26 cellular contexts compared by ENCODE assay signal in genomic region chr9:135488527-135488926, GRCh38. TPM values are rescaled to one million over a fixed set of nuclear protein-coding genes. Genes with fewer than 3 reads are reported as not detected.
A peak's percentile ranks its signal among the peaks of the same experiment; 100 is the strongest.
DNase-seq lines count a peak whose midpoint lies in the region; ATAC-seq, FAIRE-seq and TF ChIP-seq lines count a peak whose summit lies in the region.
"Had no signal": no experiment of that assay in that cellular context is flagged by ENCODE, and none has a peak within 500 bp of the region (broad histone marks: within the 10 kb centered on the region; RNA-seq: fewer than 3 reads in every experiment).

No MANE protein-coding gene starts in this region.

- H4K20me1 ChIP-seq in HepG2 (ENCODE audit: insufficient read depth, low read length), result no peaks in the 10 kb centered on the region

- no peak overlapping the region for H3K27ac Mint-ChIP-seq in chondrocyte (ENCODE audit: unreplicated experiment)
- H3K27ac Mint-ChIP-seq: CD4-positive, CD25-positive, alpha-beta regulatory T cell; CD8-positive, alpha-beta memory T cell; HFFc6 had no signal

- H3K4me3 ChIP-seq in right lobe of liver (no peak overlapping the region), HepG2 (replicated peaks in 1 of 3; ENCODE audit: insufficient read depth in 1 of 3, low read depth in 2 of 3, low read length in 3 of 3) (no peak overlapping the region), lower lobe of right lung (no peak overlapping the region), aorta (ENCODE audit: low read length in 2 of 2) (no peak overlapping the region), heart right ventricle (no peak overlapping the region), foreskin fibroblast (ENCODE audit: low read depth in 1 of 2, low read length in 2 of 2) (no peak overlapping the region)

- DNase-seq in right lobe of liver (peak in 1 of 3 donors; percentile 40), HepG2 (ENCODE audit: low spot score) (no peak), chondrocyte (ENCODE audit: low spot score) (peak; percentile 58), lower lobe of right lung (peak; percentile 35), aorta (peak; percentile 17 to 73), heart right ventricle (no peak), foreskin fibroblast (no peak)
- DNase-seq: ACHN; BE2C; C1 segment of cervical spinal cord; CD4-positive, CD25-positive, alpha-beta regulatory T cell; COR-L47; GOT3; H7; HFFc6; IMR-90; KBM-7 had no signal

- no peak overlapping the region for H2AFZ ChIP-seq in HepG2 (ENCODE audit: low read length)

- H3K79me2 ChIP-seq in HepG2 (ENCODE audit: insufficient read depth, low read length), result no peaks in the 10 kb centered on the region

- TF ChIP-seq RAD21 in HepG2 (CRISPR knock-in tag; IDR thresholded peaks at IDR 0.05), result no peak

- POLR2A ChIA-PET in HepG2 (lab: Yijun Ruan, JAX), result no interaction called here

- peaks cover 0 to 31% (median 10%) of the 10 kb centered on the region in 4 donors for H3K4me1 ChIP-seq in right lobe of liver
- H3K4me1 ChIP-seq in HepG2 (ENCODE audit: insufficient read depth, low read length), result peaks cover 43% of the 10 kb centered on the region
- no peaks in the 10 kb centered on the region for H3K4me1 ChIP-seq in lower lobe of right lung
- H3K4me1 ChIP-seq in aorta (ENCODE audit: control insufficient read depth in 1 of 2, insufficient read depth in 2 of 2, low read length in 2 of 2), result no peaks in the 10 kb centered on the region
- H3K4me1 ChIP-seq in heart right ventricle, result no peaks in the 10 kb centered on the region
- H3K4me1 ChIP-seq: BE2C had no signal

- no peaks in the 10 kb centered on the region for H3K27me3 Mint-ChIP-seq in chondrocyte (ENCODE audit: low read depth)
- H3K27me3 Mint-ChIP-seq: CD4-positive, CD25-positive, alpha-beta regulatory T cell had no signal

- H3K36me3 Mint-ChIP-seq in chondrocyte (ENCODE audit: low read depth), result peaks cover 15% of the 10 kb centered on the region
- H3K36me3 Mint-ChIP-seq: CD4-positive, CD25-positive, alpha-beta regulatory T cell; CD8-positive, alpha-beta memory T cell had no signal

- no peaks in the 10 kb centered on the region for H3K9me3 Mint-ChIP-seq in chondrocyte (ENCODE audit: low read depth)
- H3K9me3 Mint-ChIP-seq: CD4-positive, CD25-positive, alpha-beta regulatory T cell; HFFc6 had no signal

- 83% methylated on average over 1 of the region's 17 CpGs for WGBS in right lobe of liver (ENCODE audit: insufficient coverage, low coverage, low lambda C conversion rate, missing lambda C conversion rate)
- 97% methylated on average over 11 of the region's 17 CpGs for WGBS in HepG2 (ENCODE audit: low lambda C conversion rate)
- WGBS in aorta, 2 donors, result 92% methylated on average over 16 to 17 of the region's 17 CpGs
- WGBS in heart right ventricle, 2 donors, result 86 to 91% methylated on average over 17 of the region's 17 CpGs

- no peak for FAIRE-seq in HepG2 (lab: Jason Lieb, UNC)
- FAIRE-seq: D721Med, G401.6, GM12891, GM18507 had no signal

- peaks cover 0 to 24% (median 5%) of the 10 kb centered on the region in 4 donors for H3K36me3 ChIP-seq in right lobe of liver
- peaks cover 15 to 30% of the 10 kb centered on the region in 2 experiments; a peak in 4 of 5 replicates for H3K36me3 ChIP-seq in HepG2 (replicated peaks in 1 of 2; ENCODE audit: control insufficient read depth in 1 of 2, insufficient read depth in 2 of 2, low read length in 2 of 2)
- H3K36me3 ChIP-seq in lower lobe of right lung, result peaks cover 56% of the 10 kb centered on the region
- H3K36me3 ChIP-seq in aorta (ENCODE audit: control insufficient read depth in 1 of 2, insufficient read depth in 2 of 2, low read length in 1 of 2), result peaks cover 0 to 2% of the 10 kb centered on the region in 2 donors
- peaks cover 0 to 66% (median 21%) of the 10 kb centered on the region in 9 donors for H3K36me3 ChIP-seq in heart right ventricle
- H3K36me3 ChIP-seq: BE2C had no signal

- H3K4me1 Mint-ChIP-seq in chondrocyte (ENCODE audit: low read depth), result no peaks in the 10 kb centered on the region
- H3K4me1 Mint-ChIP-seq: CD4-positive, CD25-positive, alpha-beta regulatory T cell; CD8-positive, alpha-beta memory T cell had no signal

- TF ChIP-seq CTCF in right lobe of liver (IDR thresholded peaks at IDR 0.05) (no peak), HepG2 (CRISPR knock-in tag; IDR thresholded peaks at IDR 0.05) (no peak), chondrocyte (IDR thresholded peaks at IDR 0.05) (no peak), lower lobe of right lung (IDR thresholded peaks at IDR 0.05) (no peak), heart right ventricle (IDR thresholded peaks at IDR 0.05) (no peak), foreskin fibroblast (IDR thresholded peaks at IDR 0.05; ENCODE audit: low read depth, low read length) (no peak)

- CTCF ChIA-PET in HepG2 (lab: Yijun Ruan, JAX; ENCODE audit: low intra/inter-chr PET ratio, low total read pairs), result no interaction called here

- no peak overlapping the region for H3K9ac ChIP-seq in HepG2 (ENCODE audit: insufficient read depth, low read depth, low read length)

- no peaks in the 10 kb centered on the region for H3K9me3 ChIP-seq in right lobe of liver
- no peaks in the 10 kb centered on the region for H3K9me3 ChIP-seq in HepG2 (ENCODE audit: low read length)
- H3K9me3 ChIP-seq in lower lobe of right lung, result no peaks in the 10 kb centered on the region
- no peaks in the 10 kb centered on the region for H3K9me3 ChIP-seq in aorta (ENCODE audit: control insufficient read depth, low read length)
- H3K9me3 ChIP-seq in heart right ventricle, result no peaks in the 10 kb centered on the region
- H3K9me3 ChIP-seq: BE2C had no signal

- in situ Hi-C loops in HepG2 (cut with HindIII; ENCODE audit: extremely low pct_ligation_motif_present, low pct_unique_long_range_greater_than_20kb), result no loop called here

- no TSS peak for BruUV-seq in HepG2 (replicated peaks; lab: Mats Ljungman, UMichigan)

- no peak for ATAC-seq in right lobe of liver
- no peak for ATAC-seq in HepG2
- ATAC-seq in lower lobe of right lung, result no peak
- no peak for ATAC-seq in aorta (ENCODE audit: low FRiP score)
- no peak for ATAC-seq in heart right ventricle
- no peak for ATAC-seq in HG02763 (IDR thresholded peaks at IDR 0.05; ENCODE audit: unreplicated experiment)

- TF ChIP-seq EP300 in HepG2 (IDR thresholded peaks at IDR 0.05; ENCODE audit: low read depth in 2 of 2, low read length in 2 of 2) (no peak), HepG2 (CRISPR knock-in tag; IDR thresholded peaks at IDR 0.05; ENCODE audit: borderline replicate concordance) (no peak)

- TF ChIP-seq POLR2A in right lobe of liver (IDR thresholded peaks at IDR 0.05) (no peak), HepG2 (IDR thresholded peaks at IDR 0.05; ENCODE audit: insufficient read depth in 1 of 2, low read depth in 2 of 2, low read length in 2 of 2) (no peak)

- intact Hi-C loops in right lobe of liver (cut with DNase I) (no loop called here), HepG2 (cut with micrococcal nuclease; ENCODE audit: unreplicated experiment) (no loop called here), lower lobe of right lung (cut with DNase I) (no loop called here), aorta (cut with DNase I) (no loop called here), heart right ventricle (cut with DNase I) (no loop called here)

- H3K4me2 ChIP-seq in HepG2 (ENCODE audit: low read depth, low read length), result no peak overlapping the region

- H3K27me3 ChIP-seq in right lobe of liver, result no peaks in the 10 kb centered on the region
- H3K27me3 ChIP-seq in HepG2 (ENCODE audit: control insufficient read depth in 1 of 2, insufficient read depth in 2 of 2, low read length in 2 of 2), result no peaks in the 10 kb centered on the region
- no peaks in the 10 kb centered on the region for H3K27me3 ChIP-seq in lower lobe of right lung (ENCODE audit: low read depth)
- no peaks in the 10 kb centered on the region for H3K27me3 ChIP-seq in aorta (ENCODE audit: control insufficient read depth in 1 of 2, insufficient read depth in 2 of 2, low read length in 1 of 2)
- no peaks in the 10 kb centered on the region for H3K27me3 ChIP-seq in heart right ventricle
- H3K27me3 ChIP-seq: BE2C had no signal

- peak overlapping the region in 2 of 3 donors; percentile 91 to 97 for H3K27ac ChIP-seq in right lobe of liver
- H3K27ac ChIP-seq in HepG2 (ENCODE audit: extremely low read length, insufficient read depth, low read length), result no peak overlapping the region
- H3K27ac ChIP-seq in lower lobe of right lung, result no peak overlapping the region
- H3K27ac ChIP-seq in aorta (ENCODE audit: low read depth in 1 of 2, low read length in 2 of 2), result no peak overlapping the region
- no peak overlapping the region for H3K27ac ChIP-seq in heart right ventricle
- H3K27ac ChIP-seq: HL-60 had no signal

- no peak overlapping the region for H3K4me3 Mint-ChIP-seq in chondrocyte (ENCODE audit: unreplicated experiment)
- H3K4me3 Mint-ChIP-seq: CD4-positive, CD25-positive, alpha-beta regulatory T cell; CD8-positive, alpha-beta memory T cell; HFFc6 had no signal

RNA-seq across cellular contexts. Expression of gene PPP1R26, which starts 8.9 kb away (rescaled TPM):
- 1 to 10 TPM; 5.1 to 9.0 (median 7.7) TPM for total RNA-seq in right lobe of liver
- total RNA-seq in HepG2 (2016; rRNA removed; fragmentation: Illumina TruSeq; extraction: Trizol), result 7.1 and 11.6 TPM in 2 replicates
- 2.2 TPM in 2 replicates for total RNA-seq in HepG2 (2016; cell fraction: cytosol; rRNA removed; fragmentation: Illumina TruSeq; extraction: Trizol; ENCODE audit: low read depth)
- 5.6 and 11.2 TPM in 2 replicates for total RNA-seq in HepG2 (2016; cell fraction: insoluble cytoplasmic fraction; rRNA removed; fragmentation: Illumina TruSeq; extraction: Trizol)
- total RNA-seq in HepG2 (2016; cell fraction: membrane; rRNA removed; fragmentation: Illumina TruSeq; extraction: Trizol), result 3.7 and 4.4 TPM in 2 replicates
- 11.3 and 13.5 TPM in 2 replicates for total RNA-seq in HepG2 (2016; cell fraction: nucleus; rRNA removed; fragmentation: Illumina TruSeq; extraction: Trizol)
- polyA plus RNA-seq in HepG2 (2011; rRNA removed), result 8.6 and 11.9 TPM in 2 replicates
- polyA plus RNA-seq in HepG2 (2011; cell fraction: cytosol; rRNA removed), result 9.5 and 10.6 TPM in 2 replicates
- 33.5 and 35.4 TPM in 2 replicates for polyA plus RNA-seq in HepG2 (2011; cell fraction: nucleus; rRNA removed)
- 9.5 and 12.9 TPM in 2 replicates for polyA plus RNA-seq in HepG2 (2012)
- 1.8 and 2.4 TPM in 2 replicates for polyA plus RNA-seq in HepG2 (2016; cell fraction: cytosol; fragmentation: Illumina TruSeq; extraction: Trizol; ENCODE audit: low read depth)
- 5.1 and 7.5 TPM in 2 replicates for polyA plus RNA-seq in HepG2 (2016; cell fraction: insoluble cytoplasmic fraction; fragmentation: Illumina TruSeq; extraction: Trizol; ENCODE audit: low read depth)
- polyA plus RNA-seq in HepG2 (2016; cell fraction: membrane; fragmentation: Illumina TruSeq; extraction: Trizol; ENCODE audit: low read depth), result 3.0 and 3.1 TPM in 2 replicates
- polyA plus RNA-seq in HepG2 (2016; cell fraction: nucleus; fragmentation: Illumina TruSeq; extraction: Trizol; ENCODE audit: insufficient read depth, low read depth), result 19.4 and 20.2 TPM in 2 replicates
- 11.9 and 22.1 TPM in 2 replicates for polyA minus RNA-seq in HepG2 (2011; rRNA and poly(A)+ RNA removed; ENCODE audit: low replicate concordance)
- 9.1 and 9.9 TPM in 2 replicates for polyA minus RNA-seq in HepG2 (2011; cell fraction: cytosol; rRNA and poly(A)+ RNA removed)
- 9.7 and 9.9 TPM in 2 replicates for polyA minus RNA-seq in HepG2 (2011; cell fraction: nucleus; rRNA and poly(A)+ RNA removed)
- 9.1 to 19.6 TPM (median 19.5 TPM) in 3 replicates for total RNA-seq in chondrocyte
- total RNA-seq in lower lobe of right lung, result 22.8 TPM
- 10 to 100 TPM; 11.4 to 14.2 TPM for total RNA-seq in aorta
- 10 to 100 TPM in 1 of 2 donors, 1 to 10 TPM in 1; 3.3 to 10.3 TPM for polyA plus RNA-seq in aorta
- total RNA-seq in heart right ventricle, result 10 to 100 TPM; 17.8 to 26.7 (median 20.8) TPM
- 1 to 10 TPM; 7.5 to 8.9 TPM for polyA plus RNA-seq in heart right ventricle

RNA-seq across cellular contexts. Expression of gene MRPS2, which starts 12.0 kb away (rescaled TPM):
- total RNA-seq in right lobe of liver, result 10 to 100 TPM; 24.7 to 56.8 (median 30.5) TPM
- total RNA-seq in HepG2 (2016; rRNA removed; fragmentation: Illumina TruSeq; extraction: Trizol), result 44.4 and 48.6 TPM in 2 replicates
- total RNA-seq in HepG2 (2016; cell fraction: cytosol; rRNA removed; fragmentation: Illumina TruSeq; extraction: Trizol; ENCODE audit: low read depth), result 19.9 and 20.2 TPM in 2 replicates
- 40.6 and 44.3 TPM in 2 replicates for total RNA-seq in HepG2 (2016; cell fraction: insoluble cytoplasmic fraction; rRNA removed; fragmentation: Illumina TruSeq; extraction: Trizol)
- total RNA-seq in HepG2 (2016; cell fraction: membrane; rRNA removed; fragmentation: Illumina TruSeq; extraction: Trizol), result 30.5 and 35.9 TPM in 2 replicates
- total RNA-seq in HepG2 (2016; cell fraction: nucleus; rRNA removed; fragmentation: Illumina TruSeq; extraction: Trizol), result 22.9 and 23.3 TPM in 2 replicates
- polyA plus RNA-seq in HepG2 (2011; rRNA removed), result 86.7 and 98.3 TPM in 2 replicates
- 166 and 225 TPM in 2 replicates for polyA plus RNA-seq in HepG2 (2011; cell fraction: cytosol; rRNA removed)
- 93.0 and 109 TPM in 2 replicates for polyA plus RNA-seq in HepG2 (2011; cell fraction: nucleus; rRNA removed)
- polyA plus RNA-seq in HepG2 (2012), result 38.2 and 39.9 TPM in 2 replicates
- polyA plus RNA-seq in HepG2 (2016; cell fraction: cytosol; fragmentation: Illumina TruSeq; extraction: Trizol; ENCODE audit: low read depth), result 37.0 and 38.5 TPM in 2 replicates
- 94.0 and 109 TPM in 2 replicates for polyA plus RNA-seq in HepG2 (2016; cell fraction: insoluble cytoplasmic fraction; fragmentation: Illumina TruSeq; extraction: Trizol; ENCODE audit: low read depth)
- polyA plus RNA-seq in HepG2 (2016; cell fraction: membrane; fragmentation: Illumina TruSeq; extraction: Trizol; ENCODE audit: low read depth), result 51.5 and 52.2 TPM in 2 replicates
- polyA plus RNA-seq in HepG2 (2016; cell fraction: nucleus; fragmentation: Illumina TruSeq; extraction: Trizol; ENCODE audit: insufficient read depth, low read depth), result 74.0 and 74.3 TPM in 2 replicates
- 204 and 352 TPM in 2 replicates for polyA minus RNA-seq in HepG2 (2011; rRNA and poly(A)+ RNA removed; ENCODE audit: low replicate concordance)
- 57.7 TPM in 2 replicates for polyA minus RNA-seq in HepG2 (2011; cell fraction: cytosol; rRNA and poly(A)+ RNA removed)
- polyA minus RNA-seq in HepG2 (2011; cell fraction: nucleus; rRNA and poly(A)+ RNA removed), result 16.6 and 19.0 TPM in 2 replicates
- 22.7 to 24.6 TPM (median 24.4 TPM) in 3 replicates for total RNA-seq in chondrocyte
- 21.9 TPM for total RNA-seq in lower lobe of right lung
- 10 to 100 TPM; 16.1 to 20.5 TPM for total RNA-seq in aorta
- polyA plus RNA-seq in aorta, result 10 to 100 TPM; 15.5 to 30.5 TPM
- 10 to 100 TPM; 37.5 to 52.0 (median 47.8) TPM for total RNA-seq in heart right ventricle
- polyA plus RNA-seq in heart right ventricle, result 10 to 100 TPM; 28.6 to 82.9 TPM

RNA-seq across cellular contexts. Expression of gene LCN1, which starts 32.7 kb away (rescaled TPM):
- total RNA-seq in right lobe of liver (not detected), HepG2 (2016; rRNA removed; fragmentation: Illumina TruSeq; extraction: Trizol) (not detected in 2 replicates), chondrocyte (0.60 TPM in 1 of 3 replicates, not detected in the others), lower lobe of right lung (not detected), aorta (under 1 TPM in 1 of 2 donors, not detected in 1; 0.81 TPM), heart right ventricle (under 1 TPM in 2 of 10 donors, not detected in 8; 0.32 to 0.76 TPM)
- not detected in 2 replicates for total RNA-seq in HepG2 (2016; cell fraction: cytosol; rRNA removed; fragmentation: Illumina TruSeq; extraction: Trizol; ENCODE audit: low read depth)
- not detected in 2 replicates for total RNA-seq in HepG2 (2016; cell fraction: insoluble cytoplasmic fraction; rRNA removed; fragmentation: Illumina TruSeq; extraction: Trizol)
- total RNA-seq in HepG2 (2016; cell fraction: membrane; rRNA removed; fragmentation: Illumina TruSeq; extraction: Trizol), result not detected in 2 replicates
- total RNA-seq in HepG2 (2016; cell fraction: nucleus; rRNA removed; fragmentation: Illumina TruSeq; extraction: Trizol), result not detected in 2 replicates
- polyA plus RNA-seq in HepG2 (2011; rRNA removed) (not detected in 2 replicates), aorta (not detected), heart right ventricle (under 1 TPM in 1 of 2 donors, not detected in 1; 0.13 TPM)
- 0.09 TPM in 1 of 2 replicates, not detected in the other for polyA plus RNA-seq in HepG2 (2011; cell fraction: cytosol; rRNA removed)
- not detected in 2 replicates for polyA plus RNA-seq in HepG2 (2011; cell fraction: nucleus; rRNA removed)
- polyA plus RNA-seq in HepG2 (2012), result not detected in 2 replicates
- polyA plus RNA-seq in HepG2 (2016; cell fraction: cytosol; fragmentation: Illumina TruSeq; extraction: Trizol; ENCODE audit: low read depth), result not detected in 2 replicates
- polyA plus RNA-seq in HepG2 (2016; cell fraction: insoluble cytoplasmic fraction; fragmentation: Illumina TruSeq; extraction: Trizol; ENCODE audit: low read depth), result not detected in 2 replicates
- not detected in 2 replicates for polyA plus RNA-seq in HepG2 (2016; cell fraction: membrane; fragmentation: Illumina TruSeq; extraction: Trizol; ENCODE audit: low read depth)
- not detected in 2 replicates for polyA plus RNA-seq in HepG2 (2016; cell fraction: nucleus; fragmentation: Illumina TruSeq; extraction: Trizol; ENCODE audit: insufficient read depth, low read depth)
- not detected in 2 replicates for polyA minus RNA-seq in HepG2 (2011; rRNA and poly(A)+ RNA removed; ENCODE audit: low replicate concordance)
- polyA minus RNA-seq in HepG2 (2011; cell fraction: cytosol; rRNA and poly(A)+ RNA removed), result not detected in 2 replicates
- polyA minus RNA-seq in HepG2 (2011; cell fraction: nucleus; rRNA and poly(A)+ RNA removed), result not detected in 2 replicates
- total RNA-seq: CD4-positive, CD25-positive, alpha-beta regulatory T cell; CD8-positive, alpha-beta memory T cell; H7; HT1080; IMR-90 had no signal
- polyA plus RNA-seq: CD4-positive, CD25-positive, alpha-beta regulatory T cell; CD8-positive, alpha-beta memory T cell; IMR-90 had no signal

RNA-seq across cellular contexts. Expression of gene OBP2A, which starts 57.4 kb away (rescaled TPM):
- total RNA-seq in right lobe of liver (not detected), HepG2 (2016; rRNA removed; fragmentation: Illumina TruSeq; extraction: Trizol) (not detected in 2 replicates), chondrocyte (0.50 TPM in 1 of 3 replicates, not detected in the others), lower lobe of right lung (not detected), aorta (not detected), heart right ventricle (not detected)
- not detected in 2 replicates for total RNA-seq in HepG2 (2016; cell fraction: cytosol; rRNA removed; fragmentation: Illumina TruSeq; extraction: Trizol; ENCODE audit: low read depth)
- total RNA-seq in HepG2 (2016; cell fraction: insoluble cytoplasmic fraction; rRNA removed; fragmentation: Illumina TruSeq; extraction: Trizol), result not detected in 2 replicates
- not detected in 2 replicates for total RNA-seq in HepG2 (2016; cell fraction: membrane; rRNA removed; fragmentation: Illumina TruSeq; extraction: Trizol)
- total RNA-seq in HepG2 (2016; cell fraction: nucleus; rRNA removed; fragmentation: Illumina TruSeq; extraction: Trizol), result not detected in 2 replicates
- polyA plus RNA-seq in HepG2 (2011; rRNA removed) (0.20 and 0.32 TPM in 2 replicates), aorta (not detected), heart right ventricle (not detected)
- polyA plus RNA-seq in HepG2 (2011; cell fraction: cytosol; rRNA removed), result 0.34 and 0.50 TPM in 2 replicates
- 0.36 and 0.48 TPM in 2 replicates for polyA plus RNA-seq in HepG2 (2011; cell fraction: nucleus; rRNA removed)
- polyA plus RNA-seq in HepG2 (2012), result not detected in 2 replicates
- polyA plus RNA-seq in HepG2 (2016; cell fraction: cytosol; fragmentation: Illumina TruSeq; extraction: Trizol; ENCODE audit: low read depth), result not detected in 2 replicates
- not detected in 2 replicates for polyA plus RNA-seq in HepG2 (2016; cell fraction: insoluble cytoplasmic fraction; fragmentation: Illumina TruSeq; extraction: Trizol; ENCODE audit: low read depth)
- not detected in 2 replicates for polyA plus RNA-seq in HepG2 (2016; cell fraction: membrane; fragmentation: Illumina TruSeq; extraction: Trizol; ENCODE audit: low read depth)
- polyA plus RNA-seq in HepG2 (2016; cell fraction: nucleus; fragmentation: Illumina TruSeq; extraction: Trizol; ENCODE audit: insufficient read depth, low read depth), result not detected in 2 replicates
- polyA minus RNA-seq in HepG2 (2011; rRNA and poly(A)+ RNA removed; ENCODE audit: low replicate concordance), result not detected in 2 replicates
- not detected in 2 replicates for polyA minus RNA-seq in HepG2 (2011; cell fraction: cytosol; rRNA and poly(A)+ RNA removed)
- not detected in 2 replicates for polyA minus RNA-seq in HepG2 (2011; cell fraction: nucleus; rRNA and poly(A)+ RNA removed)
- total RNA-seq: A172; CD4-positive, CD25-positive, alpha-beta regulatory T cell; CD8-positive, alpha-beta memory T cell; H7; HFFc6; IMR-90 had no signal
- polyA plus RNA-seq: CD4-positive, CD25-positive, alpha-beta regulatory T cell; CD8-positive, alpha-beta memory T cell; IMR-90 had no signal

Comparison
In these comparisons a context has a peak if more than half of its experiments do, and no peak if none do; other contexts are left out.
1. H3K27ac ChIP-seq: peak in right lobe of liver (2 of 3); none in HepG2 (single experiment), lower lobe of right lung (single experiment), aorta (0 of 2) and heart right ventricle (0 of 10).
2. DNase-seq: peak in chondrocyte (single experiment), lower lobe of right lung (single experiment) and aorta (2 of 2); none in HepG2 (single experiment), heart right ventricle (0 of 2) and foreskin fibroblast (0 of 2).